In the genomic region with DNA sequence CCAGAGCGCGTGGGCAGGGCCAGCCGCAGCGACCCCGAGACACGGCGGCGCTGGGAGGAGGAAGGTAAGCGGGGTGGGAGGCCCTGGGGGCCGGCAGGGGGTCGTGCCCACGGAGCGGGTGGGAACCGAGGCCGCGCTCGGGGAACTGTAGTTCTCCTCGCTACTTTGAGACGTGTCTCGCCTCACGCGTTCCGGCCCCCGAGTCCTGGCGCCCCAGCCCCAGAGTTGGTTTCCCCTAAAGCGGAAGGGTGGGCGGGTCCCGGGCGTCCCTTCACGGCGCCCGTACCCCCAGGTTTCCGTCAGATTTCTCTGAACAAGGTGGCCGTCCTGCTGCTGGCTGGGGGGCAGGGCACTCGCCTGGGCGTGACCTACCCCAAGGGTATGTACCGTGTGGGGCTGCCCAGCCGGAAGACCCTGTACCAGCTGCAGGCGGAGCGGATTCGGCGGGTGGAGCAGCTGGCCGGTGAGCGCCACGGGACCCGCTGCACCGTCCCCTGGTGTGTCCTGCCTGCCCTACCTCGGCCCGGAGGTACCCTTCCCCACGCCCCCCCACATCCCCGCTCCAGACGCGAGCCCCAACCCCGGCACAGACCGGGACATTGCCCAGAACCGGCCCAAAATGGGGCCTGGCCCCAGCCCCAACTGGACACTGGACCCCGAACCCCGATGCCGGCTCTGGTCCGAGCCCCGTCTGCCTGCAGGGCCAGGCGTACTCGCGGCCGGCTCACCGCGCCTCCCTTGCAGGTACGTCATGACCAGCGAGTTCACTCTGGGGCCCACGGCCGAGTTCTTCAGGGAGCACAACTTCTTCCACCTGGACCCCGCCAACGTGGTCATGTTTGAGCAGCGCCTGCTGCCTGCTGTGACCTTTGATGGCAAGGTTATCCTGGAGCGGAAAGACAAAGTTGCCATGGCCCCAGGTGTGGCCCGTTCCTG, we compare ENCODE assay signal across 1 cellular context.
A peak's percentile ranks its signal among the peaks of the same experiment; 100 is the strongest.
TF ChIP-seq lines count a peak whose summit lies in the region.

No MANE protein-coding gene starts in this region.

TF ChIP-seq in K562, 482 proteins besides CTCF, POLR2A, EP300 and RAD21:
- no peak for TF ChIP-seq SIX5 (IDR thresholded peaks at IDR 0.05; ENCODE audit: borderline replicate concordance in 1 of 2, insufficient read depth in 1 of 2, low read depth in 1 of 2, low read length in 2 of 2)
- 0 out of 2 replicates have a peak, but pooled peaks have one; percentile 4 for TF ChIP-seq POLR2G (IDR thresholded peaks at IDR 0.05; ENCODE audit: low read depth, low read length)
- no peak for TF ChIP-seq ZNF174 (CRISPR knock-in tag; IDR thresholded peaks at IDR 0.05)
- TF ChIP-seq PCBP1 (IDR thresholded peaks at IDR 0.05; ENCODE audit: low read depth, low read length, poor library complexity, severe bottlenecking) = peak; percentile 59
- no peak for TF ChIP-seq ETV6 (IDR thresholded peaks at IDR 0.05; ENCODE audit: borderline replicate concordance in 1 of 2, low read depth in 2 of 2, low read length in 1 of 2)
- no peak for TF ChIP-seq ETV6 (CRISPR knock-in tag; IDR thresholded peaks at IDR 0.05; ENCODE audit: borderline replicate concordance)
- no peak for TF ChIP-seq CCNT2 (IDR thresholded peaks at IDR 0.05; ENCODE audit: borderline replicate concordance, extremely low read depth, insufficient read length, low read depth, low read length)
- peak; percentile 1; the same call in 1 of the 2 replicates for TF ChIP-seq PHF8 (IDR thresholded peaks at IDR 0.05; ENCODE audit: borderline replicate concordance, low read length)
- no peak for TF ChIP-seq CC2D1A (IDR thresholded peaks at IDR 0.05)
- no peak for TF ChIP-seq RCOR1 (IDR thresholded peaks at IDR 0.05; ENCODE audit: borderline replicate concordance in 1 of 2, low read depth in 2 of 2, low read length in 2 of 2)
- TF ChIP-seq, protein P1, sequence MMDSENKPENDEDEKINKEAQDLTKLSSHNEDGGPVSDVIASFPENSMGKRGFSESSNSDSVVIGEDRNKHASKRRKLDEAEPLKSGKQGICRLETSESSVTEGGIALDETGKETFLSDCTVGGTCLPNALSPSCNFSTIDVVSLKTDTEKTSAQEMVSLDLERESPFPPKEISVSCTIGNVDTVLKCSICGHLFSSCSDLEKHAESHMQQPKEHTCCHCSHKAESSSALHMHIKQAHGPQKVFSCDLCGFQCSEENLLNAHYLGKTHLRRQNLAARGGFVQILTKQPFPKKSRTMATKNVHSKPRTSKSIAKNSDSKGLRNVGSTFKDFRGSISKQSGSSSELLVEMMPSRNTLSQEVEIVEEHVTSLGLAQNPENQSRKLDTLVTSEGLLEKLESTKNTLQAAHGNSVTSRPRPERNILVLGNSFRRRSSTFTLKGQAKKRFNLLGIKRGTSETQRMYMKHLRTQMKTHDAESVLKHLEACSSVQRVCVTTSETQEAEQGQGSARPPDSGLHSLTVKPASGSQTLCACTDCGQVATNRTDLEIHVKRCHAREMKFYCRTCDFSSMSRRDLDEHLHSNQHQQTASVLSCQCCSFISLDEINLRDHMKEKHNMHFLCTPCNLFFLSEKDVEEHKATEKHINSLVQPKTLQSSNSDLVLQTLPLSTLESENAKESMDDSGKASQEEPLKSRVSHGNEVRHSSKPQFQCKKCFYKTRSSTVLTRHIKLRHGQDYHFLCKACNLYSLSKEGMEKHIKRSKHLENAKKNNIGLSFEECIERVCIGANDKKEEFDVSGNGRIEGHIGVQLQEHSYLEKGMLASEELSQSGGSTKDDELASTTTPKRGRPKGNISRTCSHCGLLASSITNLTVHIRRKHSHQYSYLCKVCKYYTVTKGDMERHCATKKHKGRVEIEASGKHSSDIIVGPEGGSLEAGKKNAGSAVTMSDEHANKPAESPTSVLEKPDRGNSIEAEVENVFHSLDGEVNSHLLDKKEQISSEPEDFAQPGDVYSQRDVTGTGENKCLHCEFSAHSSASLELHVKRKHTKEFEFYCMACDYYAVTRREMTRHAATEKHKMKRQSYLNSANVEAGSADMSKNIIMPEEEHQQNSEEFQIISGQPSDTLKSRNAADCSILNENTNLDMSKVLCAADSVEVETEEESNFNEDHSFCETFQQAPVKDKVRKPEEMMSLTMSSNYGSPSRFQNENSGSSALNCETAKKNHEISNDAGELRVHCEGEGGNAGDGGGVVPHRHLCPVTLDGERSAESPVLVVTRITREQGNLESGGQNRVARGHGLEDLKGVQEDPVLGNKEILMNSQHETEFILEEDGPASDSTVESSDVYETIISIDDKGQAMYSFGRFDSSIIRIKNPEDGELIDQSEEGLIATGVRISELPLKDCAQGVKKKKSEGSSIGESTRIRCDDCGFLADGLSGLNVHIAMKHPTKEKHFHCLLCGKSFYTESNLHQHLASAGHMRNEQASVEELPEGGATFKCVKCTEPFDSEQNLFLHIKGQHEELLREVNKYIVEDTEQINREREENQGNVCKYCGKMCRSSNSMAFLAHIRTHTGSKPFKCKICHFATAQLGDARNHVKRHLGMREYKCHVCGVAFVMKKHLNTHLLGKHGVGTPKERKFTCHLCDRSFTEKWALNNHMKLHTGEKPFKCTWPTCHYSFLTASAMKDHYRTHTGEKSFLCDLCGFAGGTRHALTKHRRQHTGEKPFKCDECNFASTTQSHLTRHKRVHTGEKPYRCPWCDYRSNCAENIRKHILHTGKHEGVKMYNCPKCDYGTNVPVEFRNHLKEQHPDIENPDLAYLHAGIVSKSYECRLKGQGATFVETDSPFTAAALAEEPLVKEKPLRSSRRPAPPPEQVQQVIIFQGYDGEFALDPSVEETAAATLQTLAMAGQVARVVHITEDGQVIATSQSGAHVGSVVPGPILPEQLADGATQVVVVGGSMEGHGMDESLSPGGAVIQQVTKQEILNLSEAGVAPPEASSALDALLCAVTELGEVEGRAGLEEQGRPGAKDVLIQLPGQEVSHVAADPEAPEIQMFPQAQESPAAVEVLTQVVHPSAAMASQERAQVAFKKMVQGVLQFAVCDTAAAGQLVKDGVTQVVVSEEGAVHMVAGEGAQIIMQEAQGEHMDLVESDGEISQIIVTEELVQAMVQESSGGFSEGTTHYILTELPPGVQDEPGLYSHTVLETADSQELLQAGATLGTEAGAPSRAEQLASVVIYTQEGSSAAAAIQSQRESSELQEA (IDR thresholded peaks at IDR 0.05; ENCODE audit: low read depth) = 0 out of 2 replicates have a peak, but pooled peaks have one; percentile 28
